In the genomic region with DNA sequence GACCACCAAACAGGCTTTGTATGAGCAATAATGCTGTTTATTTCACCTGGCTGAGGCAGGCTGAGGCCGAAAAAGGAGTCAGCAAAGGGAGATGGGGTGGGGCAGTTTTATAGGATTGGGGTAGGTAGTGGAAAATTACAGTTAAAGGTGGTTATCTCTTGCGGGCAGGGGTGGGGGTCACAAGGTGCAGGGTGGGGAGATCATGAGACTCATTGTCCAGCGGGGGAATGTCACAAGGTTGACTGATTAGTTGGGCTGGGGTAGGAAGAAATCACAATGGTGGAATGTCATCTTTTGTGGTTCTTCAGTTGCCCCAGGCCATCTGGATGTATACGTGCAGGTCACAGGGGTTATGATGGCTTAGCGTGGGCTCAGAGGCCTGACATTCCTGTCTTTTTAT, we compare ENCODE assay signal across 5 cellular contexts. TPM values are rescaled to one million over a fixed set of nuclear protein-coding genes. Genes with fewer than 3 reads are reported as not detected.
"Had no signal": no experiment of that assay in that cellular context is flagged by ENCODE, and none has a peak within 500 bp of the region (broad histone marks: within the 10 kb centered on the region; RNA-seq: fewer than 3 reads in every experiment).

No MANE protein-coding gene starts in this region.

RNA-seq across cellular contexts. Expression of gene TEX46, which starts 18.1 kb away (rescaled TPM):
- total RNA-seq: HepG2, HT-29, HT1080, IMR-90 had no signal
- polyA plus RNA-seq: HepG2, IgD-negative memory B cell, IMR-90 had no signal

RNA-seq across cellular contexts. Expression of gene LACTBL1, which starts 24.9 kb away (rescaled TPM):
- total RNA-seq: HT-29, HT1080, IMR-90 had no signal
- polyA plus RNA-seq: IgD-negative memory B cell, IMR-90 had no signal
